1 cellular context compared by ENCODE assay signal in genomic region chr3:45043715-45044299, GRCh38.
A peak's percentile ranks its signal among the peaks of the same experiment; 100 is the strongest.
TF ChIP-seq lines count a peak whose summit lies in the region.

No MANE protein-coding gene starts in this region.

TF ChIP-seq in K562, 482 proteins besides CTCF, POLR2A, EP300 and RAD21 (continued from another document and continues in another):
- TF ChIP-seq ZBTB5 (IDR thresholded peaks at IDR 0.05): no peak
- peak; percentile 73 for TF ChIP-seq EHMT2 (IDR thresholded peaks at IDR 0.05)
- 0 out of 2 replicates have a peak, but pooled peaks have one; percentile 26 for TF ChIP-seq ZNF384 (IDR thresholded peaks at IDR 0.05; ENCODE audit: low read depth, low read length)
- TF ChIP-seq ESRRA (IDR thresholded peaks at IDR 0.05; ENCODE audit: borderline replicate concordance, low read depth): 0 out of 2 replicates have a peak, but pooled peaks have one; percentile 13
- no peak for TF ChIP-seq RBM17 (IDR thresholded peaks at IDR 0.05; ENCODE audit: borderline replicate concordance, low read depth, low read length)
- TF ChIP-seq TOE1 (IDR thresholded peaks at IDR 0.05; ENCODE audit: borderline replicate concordance): no peak
- no peak for TF ChIP-seq TOE1 (CRISPR knock-in tag; IDR thresholded peaks at IDR 0.05; ENCODE audit: borderline replicate concordance, low read depth)
- TF ChIP-seq ZBTB2 (IDR thresholded peaks at IDR 0.05): no peak
- peak; percentile 99 for TF ChIP-seq ATF3 (IDR thresholded peaks at IDR 0.05)
- peak; percentile 75; the same call in 1 of the 2 replicates for TF ChIP-seq ATF3 (CRISPR knock-in tag; conservative IDR thresholded peaks at IDR 0.05)
- TF ChIP-seq FIP1L1 (IDR thresholded peaks at IDR 0.05; ENCODE audit: low read depth, low read length, poor library complexity, severe bottlenecking): no peak
- TF ChIP-seq ZNF639 (CRISPR knock-in tag; conservative IDR thresholded peaks at IDR 0.05 in 1 of 2, IDR thresholded peaks at IDR 0.05 in 1 of 2): peak in 1 of 2 experiments; percentile 65; a peak in 1 of 4 replicates
- peak; percentile 83 for TF ChIP-seq MAFF (IDR thresholded peaks at IDR 0.05; ENCODE audit: low read length)
- peak; percentile 60 for TF ChIP-seq SMARCA4 (IDR thresholded peaks at IDR 0.05)
- peak; percentile 63 for TF ChIP-seq ZNF589 (CRISPR knock-in tag; IDR thresholded peaks at IDR 0.05; ENCODE audit: low read depth)
- peak; percentile 77 for TF ChIP-seq GATAD2A (IDR thresholded peaks at IDR 0.05)
- TF ChIP-seq ARID3A (IDR thresholded peaks at IDR 0.05; ENCODE audit: borderline replicate concordance, low read depth, low read length): 0 out of 2 replicates have a peak, but pooled peaks have one; percentile 81
- peak; percentile 65 for TF ChIP-seq ATF7 (IDR thresholded peaks at IDR 0.05)
- TF ChIP-seq HMBOX1 (IDR thresholded peaks at IDR 0.05): peak; percentile 39; the same call in 1 of the 2 replicates
- TF ChIP-seq VEZF1 (CRISPR knock-in tag; IDR thresholded peaks at IDR 0.05): peak; percentile 15; the same call in 1 of the 2 replicates
- TF ChIP-seq KLF10 (CRISPR knock-in tag; IDR thresholded peaks at IDR 0.05): no peak
- TF ChIP-seq BRF1 (IDR thresholded peaks at IDR 0.05; ENCODE audit: borderline replicate concordance, extremely low read depth, insufficient read length): no peak
- TF ChIP-seq ARNT (IDR thresholded peaks at IDR 0.05): no peak
- TF ChIP-seq JUND (IDR thresholded peaks at IDR 0.05; ENCODE audit: borderline replicate concordance, low read depth, low read length): peak; percentile 99
- peak; percentile 100 for TF ChIP-seq JUND (tag; IDR thresholded peaks at IDR 0.05; ENCODE audit: borderline replicate concordance, low read depth, low read length)
- peak; percentile 79 for TF ChIP-seq MAFK (IDR thresholded peaks at IDR 0.05; ENCODE audit: low read length)
- TF ChIP-seq DEAF1 (CRISPR knock-in tag; IDR thresholded peaks at IDR 0.05): peak; percentile 43; the same call in 1 of the 2 replicates
- no peak for TF ChIP-seq CREM (IDR thresholded peaks at IDR 0.05; ENCODE audit: low read depth)
- peak; percentile 56; the same call in 1 of the 2 replicates for TF ChIP-seq SMARCE1 (IDR thresholded peaks at IDR 0.05)
- TF ChIP-seq TBL1XR1 (IDR thresholded peaks at IDR 0.05; ENCODE audit: low read length in 2 of 2): no peak
- TF ChIP-seq TEAD1 (CRISPR knock-in tag; IDR thresholded peaks at IDR 0.05): 0 out of 4 replicates have a peak, but pooled peaks of 1 of the 2 experiments have one; percentile 47
- TF ChIP-seq NBN (IDR thresholded peaks at IDR 0.05; ENCODE audit: low read depth): 0 out of 2 replicates have a peak, but pooled peaks have one; percentile 45
- no peak for TF ChIP-seq PTTG1 (tag; IDR thresholded peaks at IDR 0.05; ENCODE audit: low read depth)
- TF ChIP-seq MNT (conservative IDR thresholded peaks at IDR 0.05): no peak
- TF ChIP-seq JUN (IDR thresholded peaks at IDR 0.05; ENCODE audit: borderline replicate concordance, low read depth, low read length): peak; percentile 96
- no peak for TF ChIP-seq JUN (CRISPR knock-in tag; IDR thresholded peaks at IDR 0.05; ENCODE audit: borderline replicate concordance)
- no peak for TF ChIP-seq ELK3 (CRISPR knock-in tag; IDR thresholded peaks at IDR 0.05)
- TF ChIP-seq SRSF1 (IDR thresholded peaks at IDR 0.05; ENCODE audit: low read depth, low read length): no peak
- TF ChIP-seq BRD9 (IDR thresholded peaks at IDR 0.05; ENCODE audit: low read depth, partially characterized antibody): peak; percentile 83
- peak; percentile 60 for TF ChIP-seq ARID1B (IDR thresholded peaks at IDR 0.05)
- TF ChIP-seq RBM39 (optimal IDR thresholded peaks at IDR 0.05; ENCODE audit: low read depth, low read length): no peak
- peak; percentile 34; the same call in 1 of the 2 replicates for TF ChIP-seq ZNF239 (CRISPR knock-in tag; IDR thresholded peaks at IDR 0.05)
- no peak for TF ChIP-seq REST (CRISPR knock-in tag; IDR thresholded peaks at IDR 0.05; ENCODE audit: low read depth)
- TF ChIP-seq XRCC4 (IDR thresholded peaks at IDR 0.05; ENCODE audit: extremely low read depth, insufficient read depth, insufficient read length): no peak
- peak; percentile 72 for TF ChIP-seq SMAD4 (CRISPR knock-in tag; conservative IDR thresholded peaks at IDR 0.05)
